ENCODE assay signal across 8 cellular contexts in the genomic region with DNA sequence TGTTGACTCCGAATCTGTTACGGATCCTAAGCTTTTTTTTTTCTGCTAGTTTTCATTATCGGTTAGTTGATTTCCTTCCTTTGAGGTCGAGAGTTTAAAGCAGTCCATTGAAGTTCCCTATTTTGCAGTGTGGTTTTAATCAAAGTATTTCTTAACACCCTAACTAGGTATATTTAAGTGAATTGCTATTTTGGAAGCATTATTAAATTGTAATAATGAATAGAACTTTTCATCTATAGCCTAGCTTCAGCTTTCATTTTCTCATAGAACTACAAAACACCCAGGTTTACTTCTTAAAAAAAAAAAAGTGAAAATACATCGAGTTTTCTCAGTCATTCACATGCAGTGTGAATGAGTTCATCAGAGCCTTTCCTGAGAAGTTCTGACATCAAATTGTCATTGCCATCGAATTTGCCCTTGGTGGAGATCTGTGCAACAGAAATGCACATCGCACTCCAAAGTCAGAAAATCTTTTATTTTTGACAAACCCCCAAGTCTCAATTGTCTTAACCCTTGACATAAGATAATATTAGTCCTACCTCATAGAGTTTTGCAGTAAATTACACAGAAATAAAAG. TPM values are rescaled to one million over a fixed set of nuclear protein-coding genes. Genes with fewer than 3 reads are reported as not detected.
DNase-seq lines count a peak whose midpoint lies in the region; ATAC-seq and TF ChIP-seq lines count a peak whose summit lies in the region.

No MANE protein-coding gene starts in this region.

- H3K27me3 ChIP-seq in CD4-positive, alpha-beta T cell (ENCODE audit: control insufficient read depth, insufficient read depth, low read length) = no peaks in the 10 kb centered on the region
- H3K27me3 ChIP-seq in iPS-15b (ENCODE audit: control insufficient read depth, insufficient read depth, low read length) = peaks cover 22% of the 10 kb centered on the region

- peak overlapping the region; percentile 84 for H3K27ac Mint-ChIP-seq in CD4-positive, alpha-beta T cell
- peak overlapping the region; percentile 90 for H3K27ac Mint-ChIP-seq in activated B cell treated with CpG ODN at 0.5 μM for 24 hours

- CTCF ChIA-PET in CD4-positive, alpha-beta T cell (lab: Charles Lee) = interaction anchor here (1.7 to 1.9 kb wide), 3 partner anchors 12 to 349 kb away, joined by 5 to 7 read pairs (median 5); a partner anchor contains a TSS
- CTCF ChIA-PET in activated B cell treated with CpG ODN at 0.5 μM for 24 hours (lab: Charles Lee) = interaction anchor here (1.5 to 3.0 kb wide), 2 partner anchors 15 to 46 kb away, joined by 4 to 14 read pairs; no protein-coding TSS in a partner anchor

- no peaks in the 10 kb centered on the region for H3K9me3 Mint-ChIP-seq in CD4-positive, alpha-beta T cell
- H3K9me3 Mint-ChIP-seq in activated B cell treated with CpG ODN at 0.5 μM for 24 hours = no peaks in the 10 kb centered on the region

- peaks cover 11% of the 10 kb centered on the region for H3K4me1 ChIP-seq in iPS-15b (ENCODE audit: control insufficient read depth, insufficient read depth, low read length)

- no peaks in the 10 kb centered on the region for H3K9me3 ChIP-seq in CD4-positive, alpha-beta T cell (ENCODE audit: control insufficient read depth, low read length)
- H3K9me3 ChIP-seq in iPS-15b (ENCODE audit: control insufficient read depth, insufficient read depth, low read length) = peaks cover 3% of the 10 kb centered on the region

- no peaks in the 10 kb centered on the region for H3K27me3 Mint-ChIP-seq in CD4-positive, alpha-beta T cell
- H3K27me3 Mint-ChIP-seq in activated B cell treated with CpG ODN at 0.5 μM for 24 hours = no peaks in the 10 kb centered on the region

- no peak for TF ChIP-seq CTCF in CD4-positive, alpha-beta T cell (IDR thresholded peaks at IDR 0.05)
- no peak for TF ChIP-seq CTCF in activated B cell treated with CpG ODN at 0.5 μM for 24 hours (IDR thresholded peaks at IDR 0.05)
- TF ChIP-seq CTCF in GM13976 (IDR thresholded peaks at IDR 0.05; ENCODE audit: borderline replicate concordance, control extremely low read depth, extremely low read depth, insufficient read depth, missing control alignments) = no peak

- no peak overlapping the region for H3K9ac ChIP-seq in iPS-15b (ENCODE audit: low read depth, low read length)

- peaks cover 41% of the 10 kb centered on the region for H3K4me1 Mint-ChIP-seq in CD4-positive, alpha-beta T cell (ENCODE audit: low read depth)
- H3K4me1 Mint-ChIP-seq in activated B cell treated with CpG ODN at 0.5 μM for 24 hours = peaks cover 42% of the 10 kb centered on the region

- DNase-seq in CD4-positive, alpha-beta T cell = no peak
- DNase-seq in activated B cell treated with CpG ODN at 0.5 μM for 24 hours = no peak
- DNase-seq in A172 (ENCODE audit: low spot score) = no peak
- no peak for DNase-seq in GM13976 (ENCODE audit: low spot score)

- no peak for ATAC-seq in CD4-positive, alpha-beta T cell (ENCODE audit: poor library complexity)
- ATAC-seq in HG02970 (IDR thresholded peaks at IDR 0.05; ENCODE audit: low FRiP score, unreplicated experiment) = peak; percentile 2
- no peak for ATAC-seq in activated B cell treated with CpG ODN at 0.5 μM for 24 hours (ENCODE audit: low read depth)
- no peak for ATAC-seq in HG02678 (IDR thresholded peaks at IDR 0.05; ENCODE audit: unreplicated experiment)

- POLR2A ChIA-PET in CD4-positive, alpha-beta T cell (lab: Charles Lee) = interaction anchor here (1.0 to 8.1 kb wide), 14 partner anchors 15 to 1436 kb away, joined by 3 to 280 read pairs (median 8); a partner anchor contains a TSS
- POLR2A ChIA-PET in activated B cell treated with CpG ODN at 0.5 μM for 24 hours (lab: Charles Lee) = interaction anchor here (0.6 to 6.0 kb wide), 8 partner anchors 10 to 1177 kb away, joined by 3 to 113 read pairs (median 9); a partner anchor contains a TSS

- H3K4me3 ChIP-seq in iPS-15b (ENCODE audit: low read depth, low read length) = peak overlapping the region; percentile 92

- peaks cover 4% of the 10 kb centered on the region for H3K36me3 ChIP-seq in iPS-15b (ENCODE audit: control insufficient read depth, insufficient read depth, low read length)

- no peak overlapping the region for H3K27ac ChIP-seq in CD4-positive, alpha-beta T cell (ENCODE audit: low read depth, low read length)
- H3K27ac ChIP-seq in temporal lobe (ENCODE audit: low read depth, low read length) = peak overlapping the region; percentile 82

- peaks cover 24% of the 10 kb centered on the region for H3K36me3 Mint-ChIP-seq in CD4-positive, alpha-beta T cell (ENCODE audit: low read depth)
- H3K36me3 Mint-ChIP-seq in activated B cell treated with CpG ODN at 0.5 μM for 24 hours (ENCODE audit: low read depth) = peaks cover 5% of the 10 kb centered on the region

- intact Hi-C loops in CD4-positive, alpha-beta T cell (cut with DNase I, micrococcal nuclease) = loop anchor here (1.0 to 10.0 kb wide), 11 partner anchors 15 to 1584 kb away; a partner anchor contains a TSS
- intact Hi-C loops in activated B cell treated with CpG ODN at 0.5 μM for 24 hours (cut with micrococcal nuclease) = loop anchor here (1.0 to 10.0 kb wide), 10 partner anchors 12 to 994 kb away; a partner anchor contains a TSS

- peak overlapping the region; percentile 90 for H3K4me3 Mint-ChIP-seq in CD4-positive, alpha-beta T cell
- peak overlapping the region; percentile 89 for H3K4me3 Mint-ChIP-seq in activated B cell treated with CpG ODN at 0.5 μM for 24 hours

- in situ Hi-C loops in GM13976 (cut with MboI; ENCODE audit: low sequenced_read_pairs, unreplicated experiment) = no loop called here

RNA-seq across cellular contexts. Expression of a gene that starts 1.1 kb away (rescaled TPM):
- total RNA-seq in CD4-positive, alpha-beta T cell = 100 to 1,000 TPM; 118 to 129 TPM
- 93.1 and 113 TPM in 2 replicates for total RNA-seq in activated B cell treated with CpG ODN at 0.5 μM for 24 hours
- total RNA-seq in temporal lobe = 56.1 TPM
- total RNA-seq in A172 (2014; rRNA removed; shearing (Covaris generic)) = 71.0 and 72.5 TPM in 2 replicates
